In the genomic region with DNA sequence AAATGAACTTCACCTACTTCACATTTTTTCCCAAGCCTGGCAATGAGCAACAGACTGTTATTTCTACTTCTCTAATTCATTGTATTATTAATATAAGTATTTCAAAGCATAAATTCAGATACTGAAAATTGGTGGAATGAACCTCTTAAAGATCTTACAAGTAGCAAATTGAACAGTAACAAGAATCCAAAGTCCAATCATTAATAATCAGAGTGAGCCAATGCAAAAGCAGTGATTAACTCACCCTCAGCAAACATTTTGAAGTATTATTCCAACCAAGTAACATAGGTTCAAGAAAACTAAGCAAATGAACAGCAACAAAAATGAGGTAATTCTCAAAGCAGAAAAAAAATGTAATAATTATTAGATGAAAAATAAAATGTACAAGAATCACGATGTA, we compare ENCODE assay signal across 20 cellular contexts.
"Had no signal": no experiment of that assay in that cellular context is flagged by ENCODE, and none has a peak within 500 bp of the region (broad histone marks: within the 10 kb centered on the region; RNA-seq: fewer than 3 reads in every experiment).

No MANE protein-coding gene starts in this region.

- FAIRE-seq: colon, endothelial cell of umbilical vein had no signal

- H3K27ac ChIP-seq: coronary artery, dorsolateral prefrontal cortex, esophagus muscularis mucosa, foreskin keratinocyte, gastroesophageal sphincter, heart left ventricle, hepatocyte, left ventricle myocardium inferior, lower lobe of right lung had no signal

- ATAC-seq: foreskin keratinocyte, gastroesophageal sphincter, heart left ventricle, left cardiac atrium, lower lobe of right lung, mucosa of descending colon had no signal

- H3K9me3 ChIP-seq: esophagus muscularis mucosa, gastroesophageal sphincter, heart left ventricle, left ventricle myocardium inferior, lower lobe of right lung, mucosa of descending colon had no signal

- H3K4me3 ChIP-seq: coronary artery, dorsolateral prefrontal cortex, esophagus muscularis mucosa, gastroesophageal sphincter, heart left ventricle, hepatocyte, left ventricle myocardium inferior, lower lobe of right lung, mucosa of descending colon had no signal

- H3K27me3 ChIP-seq: dorsolateral prefrontal cortex, esophagus muscularis mucosa, foreskin keratinocyte, gastroesophageal sphincter, heart left ventricle, hepatocyte had no signal

- H3K36me3 ChIP-seq: esophagus muscularis mucosa, gastroesophageal sphincter, heart left ventricle, left ventricle myocardium inferior, lower lobe of right lung had no signal

- DNase-seq: dermis blood vessel endothelial cell; dorsolateral prefrontal cortex; effector CD4-positive, alpha-beta T cell; effector memory CD4-positive, alpha-beta T cell; foreskin keratinocyte; heart left ventricle; hypothalamus; immature natural killer cell; left cardiac atrium; left ventricle myocardium inferior; lower lobe of right lung; mesenchymal stem cell; mucosa of descending colon; naive B cell had no signal

- H3K4me1 ChIP-seq: esophagus muscularis mucosa, foreskin keratinocyte, heart left ventricle, lower lobe of right lung had no signal
